10 cellular contexts compared by ENCODE assay signal in genomic region chr17:58181796-58182195, GRCh38. TPM values are rescaled to one million over a fixed set of nuclear protein-coding genes. Genes with fewer than 3 reads are reported as not detected.
"Had no signal": no experiment of that assay in that cellular context is flagged by ENCODE, and none has a peak within 500 bp of the region (broad histone marks: within the 10 kb centered on the region; RNA-seq: fewer than 3 reads in every experiment).

No MANE protein-coding gene starts in this region.

- H3K27ac ChIP-seq: GM23248, HL-60 had no signal

- H3K9me3 Mint-ChIP-seq: HFFc6 had no signal

- DNase-seq: GM23248, GOT3, H7, HFFc6, IMR-90 had no signal

- H3K4me3 Mint-ChIP-seq: HFFc6 had no signal

- H3K4me3 ChIP-seq: GM23248, HAP-1, K562 had no signal

- H2AFZ ChIP-seq: GM23248 had no signal

- H3K27ac Mint-ChIP-seq: HFFc6 had no signal

- H3K36me3 ChIP-seq: HAP-1 had no signal

- H3K4me1 ChIP-seq: HAP-1 had no signal

- H3K9ac ChIP-seq: GM23248 had no signal

- H3K9me3 ChIP-seq: HAP-1 had no signal

RNA-seq across cellular contexts. Expression of gene EPX, which starts 10.7 kb away (rescaled TPM):
- total RNA-seq: GM23248, H7, HFFc6, IMR-90 had no signal
- polyA plus RNA-seq: GM23248, IMR-90 had no signal

RNA-seq across cellular contexts. Expression of gene OR4D2, which starts 15.0 kb away (rescaled TPM):
- total RNA-seq: GM23248, H4, H7, HFFc6, HT1080, IMR-90, K562 had no signal
- polyA plus RNA-seq: GM23248, IMR-90, K562 had no signal

RNA-seq across cellular contexts. Expression of gene OR4D1, which starts 33.6 kb away (rescaled TPM):
- total RNA-seq: GM23248, HFFc6, HT1080, IMR-90, K562 had no signal
- polyA plus RNA-seq: GM23248, IMR-90, K562 had no signal

RNA-seq across cellular contexts. Expression of gene LPO, which starts 56.6 kb away (rescaled TPM):
- total RNA-seq: GM23248, H4, H7, HFFc6, IMR-90 had no signal
- polyA plus RNA-seq: IMR-90 had no signal
